Comparison of ENCODE assay signal across 1 cellular context in genomic region chr13:110853235-110853721, GRCh38.
TF ChIP-seq lines count a peak whose summit lies in the region.

No MANE protein-coding gene starts in this region.

TF ChIP-seq in GM23338, 12 proteins besides CTCF, POLR2A, EP300 and RAD21:
- TF ChIP-seq REST (IDR thresholded peaks at IDR 0.05; ENCODE audit: unreplicated experiment): no peak
- no peak for TF ChIP-seq EZH2 (IDR thresholded peaks at IDR 0.05; ENCODE audit: low read depth, unreplicated experiment)
- no peak for TF ChIP-seq CREB1 (CRISPR knock-in tag; IDR thresholded peaks at IDR 0.05; ENCODE audit: low read depth)
- no peak for TF ChIP-seq NANOG (IDR thresholded peaks at IDR 0.05; ENCODE audit: borderline replicate concordance)
- no peak for TF ChIP-seq ZNF331 (CRISPR knock-in tag; IDR thresholded peaks at IDR 0.05; ENCODE audit: low read depth)
- TF ChIP-seq EZH2phosphoT487 (IDR thresholded peaks at IDR 0.05; ENCODE audit: unreplicated experiment): no peak
- no peak for TF ChIP-seq POLR2AphosphoS5 (IDR thresholded peaks at IDR 0.05; ENCODE audit: low read depth)
- no peak for TF ChIP-seq JUNB (IDR thresholded peaks at IDR 0.05; ENCODE audit: unreplicated experiment)
- no peak for TF ChIP-seq ZNF114 (CRISPR knock-in tag; IDR thresholded peaks at IDR 0.05)
TF ChIP-seq in GM23338: peak in this region for 0.
